In genomic region chr15:44441095-44441501, GRCh38 we compare ENCODE assay signal across 19 cellular contexts. TPM values are rescaled to one million over a fixed set of nuclear protein-coding genes. Genes with fewer than 3 reads are reported as not detected.
DNase-seq lines count a peak whose midpoint lies in the region; ATAC-seq, FAIRE-seq and TF ChIP-seq lines count a peak whose summit lies in the region.
"Had no signal": no experiment of that assay in that cellular context is flagged by ENCODE, and none has a peak within 500 bp of the region (broad histone marks: within the 10 kb centered on the region; RNA-seq: fewer than 3 reads in every experiment).

No MANE protein-coding gene starts in this region.

- no peak for TF ChIP-seq RAD21 in H1 (IDR thresholded peaks at IDR 0.05 in 1 of 2, conservative IDR thresholded peaks at IDR 0.05 in 1 of 2; ENCODE audit: low read depth in 2 of 2, low read length in 2 of 2)

- peak overlapping the region; percentile 19 for H2BK12ac ChIP-seq in H1 (ENCODE audit: low read depth, low read length)

- no peak overlapping the region for H3K4me3 Mint-ChIP-seq in osteocyte (ENCODE audit: unreplicated experiment)
- H3K4me3 Mint-ChIP-seq: activated CD4-positive, alpha-beta T cell treated with anti-CD3 and anti-CD28 coated beads, Interleukin-2, amount 10 ng/mL, durations not matched to agents 7 days and 5 days; stimulated activated naive CD8-positive, alpha-beta T cell treated with anti-CD3 and anti-CD28 coated beads, Interleukin-15, amount 100 ng/mL, for 72 hours had no signal

- H4K20me1 ChIP-seq in H1 (replicated peaks in 1 of 2; ENCODE audit: control insufficient read depth in 1 of 2, insufficient read depth in 2 of 2, low read length in 2 of 2), result peaks cover 16 to 20% of the 10 kb centered on the region in 2 experiments

- H3K36me3 ChIP-seq in H1 (ENCODE audit: control insufficient read depth in 2 of 4, insufficient read depth in 4 of 4, low read length in 3 of 4), result no peaks in the 10 kb centered on the region
- H3K36me3 ChIP-seq: prostate gland, uterus had no signal

- no peak overlapping the region for H3K14ac ChIP-seq in H1 (ENCODE audit: insufficient read length)

- 44% methylated on average over 5 of the region's 5 CpGs; no CpG with 5 or more reads in 1 of the 2 experiments for WGBS in H1 (ENCODE audit: extremely low coverage in 1 of 2, insufficient coverage in 1 of 2, insufficient read length in 1 of 2, insufficient replicate concordance in 2 of 2, low coverage in 1 of 2, low lambda C conversion rate in 2 of 2, missing lambda C conversion rate in 1 of 2), 2 experiments

- H2BK15ac ChIP-seq in H1 (ENCODE audit: low read length), result no peak overlapping the region

- TF ChIP-seq EP300 in H1 (IDR thresholded peaks at IDR 0.05; ENCODE audit: borderline replicate concordance in 1 of 2, low read depth in 2 of 2, low read length in 2 of 2), result no peak

- H2AK5ac ChIP-seq in H1 (ENCODE audit: low read depth, low read length), result no peak overlapping the region

- H3K27ac Mint-ChIP-seq in osteocyte (ENCODE audit: unreplicated experiment), result peak overlapping the region; percentile 6
- H3K27ac Mint-ChIP-seq: activated CD4-positive, alpha-beta T cell treated with anti-CD3 and anti-CD28 coated beads, Interleukin-2, amount 10 ng/mL, durations not matched to agents 7 days and 5 days; stimulated activated naive CD8-positive, alpha-beta T cell treated with anti-CD3 and anti-CD28 coated beads, Interleukin-15, amount 100 ng/mL, for 72 hours had no signal

- no peak overlapping the region for H4K8ac ChIP-seq in H1 (ENCODE audit: extremely low read depth, insufficient read depth, low read length)

- no peaks in the 10 kb centered on the region for H3K27me3 Mint-ChIP-seq in osteocyte (ENCODE audit: unreplicated experiment)
- H3K27me3 Mint-ChIP-seq: activated CD4-positive, alpha-beta T cell treated with anti-CD3 and anti-CD28 coated beads, Interleukin-2, amount 10 ng/mL, durations not matched to agents 7 days and 5 days; stimulated activated naive CD8-positive, alpha-beta T cell treated with anti-CD3 and anti-CD28 coated beads, Interleukin-15, amount 100 ng/mL, for 72 hours had no signal

- H3K4me2 ChIP-seq in H1 (ENCODE audit: insufficient read depth in 1 of 2, low read depth in 2 of 2, low read length in 2 of 2), result peak overlapping the region; percentile 37 to 68

- no peak overlapping the region for H3K4ac ChIP-seq in H1 (replicated peaks; ENCODE audit: insufficient read length, low read depth, low read length)

- 0 out of 2 replicates have a peak, but pooled peaks cover 4% of the 10 kb centered on the region for H3K23me2 ChIP-seq in H1 (ENCODE audit: low read depth, low read length)

- intact Hi-C loops in Right ventricle myocardium superior (cut with DNase I), result no loop called here
- intact Hi-C loops in Right ventricle myocardium inferior (cut with DNase I), result no loop called here
- intact Hi-C loops in left colon (cut with DNase I, micrococcal nuclease), result no loop called here

- peak overlapping the region; percentile 49; the same call in 1 of the 2 replicates for H2BK5ac ChIP-seq in H1 (ENCODE audit: low read depth, low read length)

- peaks cover 7% of the 10 kb centered on the region for H3K36me3 Mint-ChIP-seq in osteocyte (ENCODE audit: unreplicated experiment)

- H3K79me1 ChIP-seq in H1 (ENCODE audit: low read depth, low read length), result peaks cover 3% of the 10 kb centered on the region; the same call in 1 of the 2 replicates

- no peak overlapping the region for H2BK20ac ChIP-seq in H1 (ENCODE audit: low read length)

- H3K9ac ChIP-seq in H1 (replicated peaks in 1 of 4; ENCODE audit: extremely low read depth in 1 of 4, low read depth in 3 of 4, low read length in 3 of 4), result peak overlapping the region in 1 of 4 experiments; percentile 44; a peak in 2 of 7 replicates
- H3K9ac ChIP-seq: GM23248 had no signal

- no peak for TF ChIP-seq CTCF in NB4 (IDR thresholded peaks at IDR 0.05; ENCODE audit: low read depth, low read length)
- no peak for TF ChIP-seq CTCF in H1 (IDR thresholded peaks at IDR 0.05; ENCODE audit: control extremely low read depth in 1 of 3, insufficient read depth in 1 of 3, low read depth in 1 of 3, low read length in 3 of 3)
- no peak for TF ChIP-seq CTCF in osteocyte (IDR thresholded peaks at IDR 0.05)

- DNase-seq in Right ventricle myocardium superior, result no peak
- no peak for DNase-seq in Right ventricle myocardium inferior (ENCODE audit: missing footprints)
- peak; percentile 57 for DNase-seq in NB4 (ENCODE audit: low read depth)
- peak in 1 of 2 experiments; percentile 48 for DNase-seq in H1 (ENCODE audit: low read depth in 1 of 2, low spot score in 2 of 2)
- DNase-seq in osteocyte (ENCODE audit: extremely low spot score, unreplicated experiment), result no peak
- no peak for DNase-seq in NCI-H82 (lab: John Stamatoyannopoulos, UW)
- DNase-seq in left colon, result no peak
- DNase-seq: activated CD4-positive, alpha-beta T cell treated with anti-CD3 and anti-CD28 coated beads, Interleukin-2, amount 10 ng/mL, durations not matched to agents 7 days and 5 days; activated T-cell treated with anti-CD3 and anti-CD28 coated beads, Interleukin-2, amount 50 U/mL, for 1 hour; cerebellar nuclear complex; GM23248; NCI-H2029; NCI-H510A treated with DMSO at 0.1 percent for 48 hours; stimulated activated naive CD8-positive, alpha-beta T cell treated with anti-CD3 and anti-CD28 coated beads, Interleukin-15, amount 100 ng/mL, for 72 hours; uterus had no signal

- no peak for TF ChIP-seq POLR2A in NB4 (IDR thresholded peaks at IDR 0.05; ENCODE audit: extremely low read depth, insufficient read length)
- TF ChIP-seq POLR2A in H1 (IDR thresholded peaks at IDR 0.05; ENCODE audit: control extremely low read depth in 1 of 2, low read depth in 2 of 2, low read length in 2 of 2), result no peak

- H3K23ac ChIP-seq in H1 (ENCODE audit: insufficient read length), result no peak overlapping the region

- H2BK120ac ChIP-seq in H1 (replicated peaks; ENCODE audit: low read depth, low read length), result no peak overlapping the region

- peak; percentile 51 for ATAC-seq in Right ventricle myocardium superior (ENCODE audit: poor library complexity)
- no peak for ATAC-seq in Right ventricle myocardium inferior
- no peak for ATAC-seq in GM18861 (IDR thresholded peaks at IDR 0.05; ENCODE audit: unreplicated experiment)
- no peak for ATAC-seq in left colon
- ATAC-seq: left lobe of liver; stimulated activated naive CD8-positive, alpha-beta T cell treated with anti-CD3 and anti-CD28 coated beads, Interleukin-15, amount 100 ng/mL, for 72 hours had no signal

- no peaks in the 10 kb centered on the region for H3K27me3 ChIP-seq in H1 (replicated peaks in 1 of 4; ENCODE audit: control insufficient read depth in 3 of 4, extremely low read depth in 1 of 4, insufficient read depth in 3 of 4, low read length in 3 of 4)
- H3K27me3 ChIP-seq: uterus had no signal

- peaks cover 3 to 7% (median 5%) of the 10 kb centered on the region in 4 experiments; a peak in 5 of 7 replicates for H3K4me1 ChIP-seq in H1 (replicated peaks in 1 of 4; ENCODE audit: control insufficient read depth in 3 of 4, insufficient read depth in 4 of 4, low read length in 3 of 4)
- H3K4me1 ChIP-seq: prostate gland had no signal

- H3K79me2 ChIP-seq in H1 (ENCODE audit: control insufficient read depth in 1 of 2, insufficient read depth in 2 of 2, low read length in 2 of 2), result peaks cover 41 to 97% of the 10 kb centered on the region in 2 experiments

- no peak overlapping the region for H4K91ac ChIP-seq in H1 (replicated peaks; ENCODE audit: insufficient read length, low read length)

- no peak overlapping the region for H3K18ac ChIP-seq in H1 (ENCODE audit: extremely low read depth, low read length)

- H3K27ac ChIP-seq in H1 (ENCODE audit: low read depth, low read length), result no peak overlapping the region
- H3K27ac ChIP-seq: GM23248, prostate gland, uterus had no signal

- H3K56ac ChIP-seq in H1 (replicated peaks; ENCODE audit: insufficient read length, low read depth, low read length), result no peak overlapping the region

- H3K4me1 Mint-ChIP-seq in osteocyte (ENCODE audit: unreplicated experiment), result peaks cover 19% of the 10 kb centered on the region

- FAIRE-seq in H1 (lab: Jason Lieb, UNC), result no peak
- FAIRE-seq: endometrium had no signal

- no peaks in the 10 kb centered on the region for H3K9me3 ChIP-seq in H1 (ENCODE audit: insufficient read depth in 2 of 2, low read depth in 1 of 2, low read length in 1 of 2)
- H3K9me3 ChIP-seq: prostate gland, uterus had no signal

- no peak overlapping the region for H2AFZ ChIP-seq in H1 (ENCODE audit: low read length)
- H2AFZ ChIP-seq: GM23248 had no signal

- H3K4me3 ChIP-seq in NB4 (ENCODE audit: low read depth, low read length) (no peak overlapping the region), H1 (ENCODE audit: extremely low read depth in 1 of 4, insufficient read depth in 2 of 4, low read depth in 3 of 4, low read length in 4 of 4) (peak overlapping the region in 2 of 4 experiments; percentile 7 to 30; a peak in 4 of 8 replicates)
- H3K4me3 ChIP-seq: GM23248, prostate gland, uterus had no signal

- H4K5ac ChIP-seq in H1 (ENCODE audit: insufficient read length, low read depth, low read length), result no peak overlapping the region

- POLR2A ChIA-PET in H1 (lab: Charles Lee; ENCODE audit: partially characterized antibody), result interaction anchor here (1.6 to 5.3 kb wide), 3 partner anchors 11 to 153 kb away, joined by 3 to 32 read pairs (median 8); partner anchors contain the start of gene CTDSPL2

- CTCF ChIA-PET in H1 (lab: Charles Lee; ENCODE audit: partially characterized antibody), result interaction anchor here (0.6 to 3.1 kb wide), 4 partner anchors 16 to 375 kb away, joined by 3 to 10 read pairs (median 3); no protein-coding TSS in a partner anchor

- H3K9me3 Mint-ChIP-seq in osteocyte (ENCODE audit: unreplicated experiment), result no peaks in the 10 kb centered on the region
- H3K9me3 Mint-ChIP-seq: stimulated activated naive CD8-positive, alpha-beta T cell treated with anti-CD3 and anti-CD28 coated beads, Interleukin-15, amount 100 ng/mL, for 72 hours had no signal

TF ChIP-seq in H1, 55 proteins besides CTCF, POLR2A, EP300 and RAD21 (continues in another document):
- TF ChIP-seq RFX5 (IDR thresholded peaks at IDR 0.05; ENCODE audit: borderline replicate concordance, low read depth, low read length) (0 out of 2 replicates have a peak, but pooled peaks have one; percentile 11), YY1 (IDR thresholded peaks at IDR 0.05; ENCODE audit: low read depth, low read length) (no peak), TCF12 (IDR thresholded peaks at IDR 0.05; ENCODE audit: low read depth, low read length) (no peak)

RNA-seq across cellular contexts. Expression of gene CTDSPL2, which starts 13.7 kb away (rescaled TPM):
- total RNA-seq in Right ventricle myocardium superior (16.6 TPM), Right ventricle myocardium inferior (16.0 TPM), osteocyte (53.3 and 53.7 TPM in 2 replicates), left colon (10 to 100 TPM; 30.1 to 33.7 TPM)
- 64.5 and 64.7 TPM in 2 replicates for total RNA-seq in H1 (2021; fragmentation: NEBNext Ultra II Directional; extraction: Animal tissue kit (Norgen Biotek cat#: 25700))
- polyA plus RNA-seq in H1 (2011; rRNA removed), result 12.1 and 25.2 TPM in 2 replicates
- polyA plus RNA-seq in H1 (2011; cell fraction: cytosol; rRNA removed), result 32.2 TPM
- polyA plus RNA-seq in H1 (2011; cell fraction: nucleus; rRNA removed), result 38.0 TPM
- polyA plus RNA-seq in H1 (2012, experiment 1 of 2), result 42.1 to 71.5 TPM (median 46.3 TPM) in 4 replicates
- 1.7 TPM for polyA plus RNA-seq in H1 (2012, experiment 2 of 2)
- 46.4 TPM for polyA plus RNA-seq in H1 (2013, experiment 1 of 2)
- polyA plus RNA-seq in H1 (2013, experiment 2 of 2), result 44.2 TPM
- 134 and 160 TPM in 2 replicates for polyA minus RNA-seq in H1 (2011; rRNA and poly(A)+ RNA removed)
- 56.2 TPM for polyA minus RNA-seq in H1 (2011; cell fraction: cytosol; rRNA and poly(A)+ RNA removed)
- 225 TPM for polyA minus RNA-seq in H1 (2011; cell fraction: nucleus; rRNA and poly(A)+ RNA removed)
